ENCODE assay signal across 1 cellular context in genomic region chr1:61375082-61375880, GRCh38.
TF ChIP-seq lines count a peak whose summit lies in the region.

No MANE protein-coding gene starts in this region.

TF ChIP-seq in K562, 482 proteins besides CTCF, POLR2A, EP300 and RAD21 (continued from another document):
- TF ChIP-seq, protein P1, sequence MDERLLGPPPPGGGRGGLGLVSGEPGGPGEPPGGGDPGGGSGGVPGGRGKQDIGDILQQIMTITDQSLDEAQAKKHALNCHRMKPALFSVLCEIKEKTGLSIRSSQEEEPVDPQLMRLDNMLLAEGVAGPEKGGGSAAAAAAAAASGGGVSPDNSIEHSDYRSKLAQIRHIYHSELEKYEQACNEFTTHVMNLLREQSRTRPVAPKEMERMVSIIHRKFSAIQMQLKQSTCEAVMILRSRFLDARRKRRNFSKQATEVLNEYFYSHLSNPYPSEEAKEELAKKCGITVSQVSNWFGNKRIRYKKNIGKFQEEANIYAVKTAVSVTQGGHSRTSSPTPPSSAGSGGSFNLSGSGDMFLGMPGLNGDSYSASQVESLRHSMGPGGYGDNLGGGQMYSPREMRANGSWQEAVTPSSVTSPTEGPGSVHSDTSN (CRISPR knock-in tag; IDR thresholded peaks at IDR 0.05; ENCODE audit: low read depth), result no peak
- TF ChIP-seq, protein P1 (tag; conservative IDR thresholded peaks at IDR 0.05; ENCODE audit: low read depth), result peak; percentile 91
- TF ChIP-seq C11orf30 (IDR thresholded peaks at IDR 0.05; ENCODE audit: low read depth), result 0 out of 2 replicates have a peak, but pooled peaks have one; percentile 43
- TF ChIP-seq, protein P2, sequence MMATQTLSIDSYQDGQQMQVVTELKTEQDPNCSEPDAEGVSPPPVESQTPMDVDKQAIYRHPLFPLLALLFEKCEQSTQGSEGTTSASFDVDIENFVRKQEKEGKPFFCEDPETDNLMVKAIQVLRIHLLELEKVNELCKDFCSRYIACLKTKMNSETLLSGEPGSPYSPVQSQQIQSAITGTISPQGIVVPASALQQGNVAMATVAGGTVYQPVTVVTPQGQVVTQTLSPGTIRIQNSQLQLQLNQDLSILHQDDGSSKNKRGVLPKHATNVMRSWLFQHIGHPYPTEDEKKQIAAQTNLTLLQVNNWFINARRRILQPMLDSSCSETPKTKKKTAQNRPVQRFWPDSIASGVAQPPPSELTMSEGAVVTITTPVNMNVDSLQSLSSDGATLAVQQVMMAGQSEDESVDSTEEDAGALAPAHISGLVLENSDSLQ (IDR thresholded peaks at IDR 0.05), result peak; percentile 42; the same call in 1 of the 2 replicates
- TF ChIP-seq NFE2 (IDR thresholded peaks at IDR 0.05; ENCODE audit: low read depth), result peak; percentile 46; the same call in 1 of the 2 replicates
- TF ChIP-seq, protein P3, sequence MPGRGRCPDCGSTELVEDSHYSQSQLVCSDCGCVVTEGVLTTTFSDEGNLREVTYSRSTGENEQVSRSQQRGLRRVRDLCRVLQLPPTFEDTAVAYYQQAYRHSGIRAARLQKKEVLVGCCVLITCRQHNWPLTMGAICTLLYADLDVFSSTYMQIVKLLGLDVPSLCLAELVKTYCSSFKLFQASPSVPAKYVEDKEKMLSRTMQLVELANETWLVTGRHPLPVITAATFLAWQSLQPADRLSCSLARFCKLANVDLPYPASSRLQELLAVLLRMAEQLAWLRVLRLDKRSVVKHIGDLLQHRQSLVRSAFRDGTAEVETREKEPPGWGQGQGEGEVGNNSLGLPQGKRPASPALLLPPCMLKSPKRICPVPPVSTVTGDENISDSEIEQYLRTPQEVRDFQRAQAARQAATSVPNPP (IDR thresholded peaks at IDR 0.05; ENCODE audit: borderline replicate concordance, insufficient read depth, insufficient read length), result no peak
- no peak for TF ChIP-seq NCOA6 (IDR thresholded peaks at IDR 0.05)
- TF ChIP-seq ZNF316 (IDR thresholded peaks at IDR 0.05), result peak; percentile 55; the same call in 1 of the 2 replicates
- no peak for TF ChIP-seq ZNF174 (CRISPR knock-in tag; IDR thresholded peaks at IDR 0.05)
- TF ChIP-seq MEIS2 (IDR thresholded peaks at IDR 0.05; ENCODE audit: partially characterized antibody), result peak; percentile 69
- TF ChIP-seq KDM2B (CRISPR knock-in tag; IDR thresholded peaks at IDR 0.05), result no peak
TF ChIP-seq in K562: peak in this region for 7.
